ENCODE assay signal across 39 cellular contexts in the genomic region with DNA sequence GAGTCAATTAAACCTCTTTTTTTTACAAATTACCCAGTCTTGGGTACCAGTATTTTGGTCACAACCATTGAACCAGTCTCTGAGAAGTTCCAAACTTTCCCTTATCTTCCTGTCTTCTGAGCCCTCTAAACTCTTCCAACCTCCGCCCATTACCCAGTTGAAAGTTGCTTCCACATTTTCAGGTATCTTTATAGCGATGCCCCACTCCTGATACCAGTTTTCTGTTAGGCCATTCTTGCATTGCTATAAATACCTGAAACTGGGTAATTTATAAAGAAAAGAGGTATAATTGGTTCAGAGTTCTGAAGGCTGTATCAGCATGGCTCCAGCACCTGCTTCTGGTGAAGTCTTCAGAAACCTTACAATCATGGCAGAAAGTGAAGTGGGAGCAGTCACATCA. TPM values are rescaled to one million over a fixed set of nuclear protein-coding genes. Genes with fewer than 3 reads are reported as not detected.
"Had no signal": no experiment of that assay in that cellular context is flagged by ENCODE, and none has a peak within 500 bp of the region (broad histone marks: within the 10 kb centered on the region; RNA-seq: fewer than 3 reads in every experiment).

No MANE protein-coding gene starts in this region.

- H3K9me3 ChIP-seq: MG63 had no signal

- H3K36me3 ChIP-seq: MG63 had no signal

- DNase-seq: Kasumi-1, MG63, MM.1S, MV-4-11, NCI-H1048, NCI-H1092, NCI-H1092 treated with DMSO at 0.1 percent for 48 hours, NCI-H1105, NCI-H1105 treated with DMSO at 0.1 percent for 48 hours, NCI-H1417, NCI-H1417 treated with DMSO at 0.1 percent for 48 hours, NCI-H1436, NCI-H1436 treated with DMSO at 0.1 percent for 48 hours, NCI-H146, NCI-H1694, NCI-H1694 treated with DMSO at 0.1 percent for 48 hours, NCI-H187, NCI-H187 treated with DMSO at 0.1 percent for 48 hours, NCI-H1930, NCI-H2029, NCI-H2029 treated with DMSO at 0.1 percent for 48 hours, NCI-H2081, NCI-H2081 treated with DMSO at 0.1 percent for 48 hours, NCI-H2107, NCI-H2171, NCI-H2171 treated with DMSO at 0.1 percent for 48 hours, NCI-H2227 treated with DMSO at 0.1 percent for 48 hours, NCI-H226, NCI-H345, NCI-H446, NCI-H446 treated with DMSO at 0.1 percent for 48 hours, NCI-H510A, NCI-H510A treated with DMSO at 0.1 percent for 48 hours, NCI-H524, NCI-H524 treated with DMSO at 0.1 percent for 48 hours had no signal

- H3K27me3 ChIP-seq: MG63 had no signal

- H3K4me3 ChIP-seq: MG63 had no signal

RNA-seq across cellular contexts. Expression of gene OR11H4, which starts 35.0 kb away (rescaled TPM):
- total RNA-seq: LHCN-M2, M059J, MCF 10A, NCI-H460 had no signal

RNA-seq across cellular contexts. Expression of gene OR11H7, which starts 45.3 kb away (rescaled TPM):
- total RNA-seq: LHCN-M2, M059J, MCF 10A, NCI-H460 had no signal

RNA-seq across cellular contexts. Expression of gene OR11H6, which starts 50.6 kb away (rescaled TPM):
- total RNA-seq: LHCN-M2, M059J, MCF 10A, NCI-H460 had no signal
